In the genomic region with DNA sequence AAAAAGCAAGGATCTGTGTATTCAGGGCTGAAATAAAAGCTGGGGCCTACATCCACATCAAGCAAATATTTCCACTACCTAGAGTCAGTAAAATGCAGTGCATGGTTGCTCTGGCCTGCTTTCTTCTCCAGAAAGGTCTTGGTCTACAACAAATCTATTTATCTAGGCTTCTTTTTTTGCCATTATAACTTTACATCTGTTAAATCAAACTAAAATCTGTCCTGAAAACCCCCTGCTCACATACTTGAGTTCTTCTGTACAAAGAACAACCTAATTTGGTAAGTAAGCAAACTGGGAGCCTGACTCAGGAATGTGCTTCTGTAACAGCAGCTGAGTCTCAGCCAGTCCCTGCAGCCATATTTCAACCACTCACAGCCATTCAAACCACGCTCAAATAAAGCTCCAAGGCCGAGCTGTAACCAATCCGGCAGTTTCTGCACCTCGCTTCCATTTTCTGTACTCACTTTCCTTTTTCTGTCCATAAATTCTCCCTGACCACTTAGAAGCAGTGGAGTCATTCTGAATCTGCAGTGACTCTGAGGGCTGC, we compare ENCODE assay signal across 9 cellular contexts.
DNase-seq lines count a peak whose midpoint lies in the region; ATAC-seq, FAIRE-seq and TF ChIP-seq lines count a peak whose summit lies in the region.
"Had no signal": no experiment of that assay in that cellular context is flagged by ENCODE, and none has a peak within 500 bp of the region (broad histone marks: within the 10 kb centered on the region; RNA-seq: fewer than 3 reads in every experiment).

No MANE protein-coding gene starts in this region.

- H3K9me3 ChIP-seq in body of pancreas, result no peaks in the 10 kb centered on the region
- H3K9me3 ChIP-seq in kidney (ENCODE audit: control insufficient read depth in 1 of 2, low read length in 2 of 2), result no peaks in the 10 kb centered on the region
- no peaks in the 10 kb centered on the region for H3K9me3 ChIP-seq in skeletal muscle tissue (ENCODE audit: control insufficient read depth in 3 of 3, low read length in 3 of 3)

- H3K36me3 ChIP-seq in body of pancreas (replicated peaks in 1 of 2; ENCODE audit: insufficient read depth in 1 of 2, low read depth in 2 of 2) (no peaks in the 10 kb centered on the region), kidney (ENCODE audit: control insufficient read depth in 1 of 2, insufficient read depth in 2 of 2, low read length in 2 of 2) (peaks cover 4 to 8% of the 10 kb centered on the region in 2 donors), skeletal muscle tissue (ENCODE audit: control insufficient read depth in 3 of 3, insufficient read depth in 3 of 3, low read length in 3 of 3) (peaks cover 0 to 6% (median 5%) of the 10 kb centered on the region in 3 donors)

- TF ChIP-seq CTCF in body of pancreas (IDR thresholded peaks at IDR 0.05) (no peak), kidney (IDR thresholded peaks at IDR 0.05; ENCODE audit: borderline replicate concordance, extremely low read depth, insufficient read depth) (no peak), GM13977 (IDR thresholded peaks at IDR 0.05; ENCODE audit: extremely low read depth, insufficient read depth, missing control alignments) (no peak)

- H3K9ac ChIP-seq in kidney (ENCODE audit: low read length in 2 of 2) (no peak overlapping the region), skeletal muscle tissue (ENCODE audit: low read depth in 1 of 3, low read length in 3 of 3) (peak overlapping the region in 2 of 3 donors; percentile 5 to 40)

- WGBS in body of pancreas, 2 donors, result 84 to 91% methylated on average over 4 of the region's 4 CpGs

- peak overlapping the region in 3 of 4 donors; percentile 37 to 77 (median 75) for H3K27ac ChIP-seq in body of pancreas
- peak overlapping the region; percentile 39 to 91 for H3K27ac ChIP-seq in kidney (ENCODE audit: low read depth in 2 of 2, low read length in 2 of 2)
- peak overlapping the region; percentile 95 for H3K27ac ChIP-seq in skeletal muscle tissue (ENCODE audit: low read depth, low read length)

- DNase-seq in GM03348 (ENCODE audit: low spot score) (peak; percentile 67), body of pancreas (peak in 1 of 4 donors; percentile 24), kidney (peak; percentile 59), HT-29 (ENCODE audit: low spot score) (no peak), GM13977 (ENCODE audit: low spot score) (no peak)
- no peak for DNase-seq in effector CD8-positive, alpha-beta T cell (lab: John Stamatoyannopoulos, UW)
- DNase-seq: activated effector memory CD4-positive, alpha-beta T cell treated with Interleukin-2 at 50 U/mL for 16 hours had no signal

- intact Hi-C loops in body of pancreas (cut with DNase I) (no loop called here), kidney (cut with DNase I) (no loop called here)

- H3K4me3 ChIP-seq in body of pancreas (no peak overlapping the region), kidney (ENCODE audit: low read length in 2 of 2) (no peak overlapping the region), skeletal muscle tissue (ENCODE audit: low read length in 3 of 3) (peak overlapping the region in 1 of 3 donors; percentile 24)

- in situ Hi-C loops in GM13977 (cut with MboI; ENCODE audit: low pct_unique_long_range_greater_than_20kb, low sequenced_read_pairs, unreplicated experiment), result no loop called here

- H3K27me3 ChIP-seq in body of pancreas, result no peaks in the 10 kb centered on the region
- no peaks in the 10 kb centered on the region for H3K27me3 ChIP-seq in skeletal muscle tissue (ENCODE audit: control insufficient read depth in 3 of 3, insufficient read depth in 3 of 3, low read length in 3 of 3)

- ATAC-seq in body of pancreas, result peak; percentile 27
- no peak for ATAC-seq in HG03108 (IDR thresholded peaks at IDR 0.05; ENCODE audit: unreplicated experiment)

- TF ChIP-seq POLR2A in body of pancreas (IDR thresholded peaks at IDR 0.05), result no peak

- H3K4me1 ChIP-seq in body of pancreas (peaks cover 20% of the 10 kb centered on the region), kidney (ENCODE audit: control insufficient read depth in 1 of 2, insufficient read depth in 1 of 2, low read depth in 1 of 2, low read length in 2 of 2) (peaks cover 15 to 20% of the 10 kb centered on the region in 2 donors), skeletal muscle tissue (ENCODE audit: control insufficient read depth in 3 of 3, insufficient read depth in 3 of 3, low read length in 3 of 3) (peaks cover 38 to 51% (median 39%) of the 10 kb centered on the region in 3 donors)

- FAIRE-seq in kidney (lab: Jason Lieb, UNC), result no peak

Comparison
In these comparisons a context has a peak if more than half of its experiments do, and no peak if none do; other contexts are left out.
1. DNase-seq: peak in GM03348 (single experiment) and kidney (single experiment); none in effector CD8-positive, alpha-beta T cell (single experiment), HT-29 (single experiment) and GM13977 (single experiment).
2. H3K9ac ChIP-seq: peak in skeletal muscle tissue (2 of 3); none in kidney (0 of 2).
3. Peak in every context shown above with its lines, with median percentiles within 50 percentile points of each other: H3K27ac ChIP-seq.